ENCODE assay signal across 16 cellular contexts in genomic region chr16:84568066-84568465, GRCh38. TPM values are rescaled to one million over a fixed set of nuclear protein-coding genes. Genes with fewer than 3 reads are reported as not detected.
DNase-seq lines count a peak whose midpoint lies in the region; ATAC-seq, FAIRE-seq and TF ChIP-seq lines count a peak whose summit lies in the region.
"Had no signal": no experiment of that assay in that cellular context is flagged by ENCODE, and none has a peak within 500 bp of the region (broad histone marks: within the 10 kb centered on the region; RNA-seq: fewer than 3 reads in every experiment).

No MANE protein-coding gene starts in this region.

- CTCF ChIA-PET in activated CD4-positive, alpha-beta memory T cell treated with anti-CD3 and anti-CD28 coated beads, Interleukin-2, amount 10 ng/mL, durations not matched to agents 7 days and 5 days (lab: Charles Lee), result interaction anchor here (1.0 kb wide), 1 partner anchor 14 kb away, joined by 3 read pairs; no protein-coding TSS in a partner anchor

- no peaks in the 10 kb centered on the region for H3K27me3 Mint-ChIP-seq in activated CD4-positive, alpha-beta T cell treated with anti-CD3 and anti-CD28 coated beads, Interleukin-2, amount 10 ng/mL, durations not matched to agents 24 days and 14 days
- no peaks in the 10 kb centered on the region for H3K27me3 Mint-ChIP-seq in activated CD4-positive, alpha-beta memory T cell treated with anti-CD3 and anti-CD28 coated beads, Interleukin-2, amount 10 ng/mL, durations not matched to agents 7 days and 5 days

- 72 to 88% (median 73%) methylated on average over 9 of the region's 9 CpGs for WGBS in small intestine, 3 donors

- H3K4me1 ChIP-seq in small intestine (ENCODE audit: control insufficient read depth in 2 of 2, insufficient read depth in 1 of 2, low read depth in 1 of 2, low read length in 1 of 2), result peaks cover 2% of the 10 kb centered on the region in 2 donors
- H3K4me1 ChIP-seq: A549, foreskin keratinocyte had no signal

- no peak for TF ChIP-seq CTCF in epithelial cell of esophagus (IDR thresholded peaks at IDR 0.05; ENCODE audit: insufficient read depth, low read depth, low read length, missing control alignments)
- no peak for TF ChIP-seq CTCF in brain microvascular endothelial cell (IDR thresholded peaks at IDR 0.05; ENCODE audit: low read depth, low read length, missing control alignments)

- H3K36me3 Mint-ChIP-seq in activated CD4-positive, alpha-beta T cell treated with anti-CD3 and anti-CD28 coated beads, Interleukin-2, amount 10 ng/mL, durations not matched to agents 24 days and 14 days (ENCODE audit: low read depth), result peaks cover 80% of the 10 kb centered on the region
- peaks cover 89% of the 10 kb centered on the region for H3K36me3 Mint-ChIP-seq in activated CD4-positive, alpha-beta memory T cell treated with anti-CD3 and anti-CD28 coated beads, Interleukin-2, amount 10 ng/mL, durations not matched to agents 7 days and 5 days (ENCODE audit: low read depth)

- no peak overlapping the region for H3K4me3 Mint-ChIP-seq in activated CD4-positive, alpha-beta T cell treated with anti-CD3 and anti-CD28 coated beads, Interleukin-2, amount 10 ng/mL, durations not matched to agents 24 days and 14 days
- H3K4me3 Mint-ChIP-seq in activated CD4-positive, alpha-beta memory T cell treated with anti-CD3 and anti-CD28 coated beads, Interleukin-2, amount 10 ng/mL, durations not matched to agents 7 days and 5 days, result no peak overlapping the region

- intact Hi-C loops in activated CD4-positive, alpha-beta T cell treated with anti-CD3 and anti-CD28 coated beads, Interleukin-2, amount 10 ng/mL, durations not matched to agents 24 days and 14 days (cut with micrococcal nuclease), result no loop called here

- no peak for FAIRE-seq in small intestine (lab: Jason Lieb, UNC)
- FAIRE-seq: A549, GM18507, kidney had no signal

- H3K27me3 ChIP-seq in small intestine (ENCODE audit: control insufficient read depth in 2 of 2, insufficient read depth in 2 of 2, low read length in 2 of 2) (no peaks in the 10 kb centered on the region), brain microvascular endothelial cell (replicated peaks) (no peaks in the 10 kb centered on the region)
- H3K27me3 ChIP-seq: foreskin keratinocyte, upper lobe of left lung had no signal

- DNase-seq in activated CD4-positive, alpha-beta T cell treated with anti-CD3 and anti-CD28 coated beads, Interleukin-2, amount 10 ng/mL, durations not matched to agents 24 days and 14 days, result no peak
- DNase-seq in activated CD4-positive, alpha-beta T cell treated with anti-CD3 and anti-CD28 coated beads for 48 hours, result no peak
- no peak for DNase-seq in activated CD4-positive, alpha-beta memory T cell treated with anti-CD3 and anti-CD28 coated beads, Interleukin-2, amount 10 ng/mL, durations not matched to agents 7 days and 5 days
- DNase-seq in epithelial cell of esophagus (ENCODE audit: low read depth) (peak; percentile 43), small intestine (peak; percentile 55), brain microvascular endothelial cell (no peak), C1 segment of cervical spinal cord (lab: John Stamatoyannopoulos, UW) (no peak)
- DNase-seq: anterior cingulate cortex, foreskin keratinocyte, kidney, mammary epithelial cell, NCI-H226, upper lobe of left lung had no signal

- H3K4me3 ChIP-seq in epithelial cell of esophagus (ENCODE audit: low read length) (no peak overlapping the region), small intestine (ENCODE audit: low read depth in 1 of 2, low read length in 2 of 2) (no peak overlapping the region), brain microvascular endothelial cell (ENCODE audit: low read depth, low read length) (no peak overlapping the region)
- H3K4me3 ChIP-seq: A549, upper lobe of left lung had no signal

- in situ Hi-C loops in brain microvascular endothelial cell (cut with HindIII; ENCODE audit: low pct_ligation_motif_present, low sequenced_read_pairs), result no loop called here

- H3K27ac ChIP-seq in small intestine (ENCODE audit: low read depth in 1 of 2, low read length in 1 of 2) (peak overlapping the region; percentile 0 to 27), brain microvascular endothelial cell (no peak overlapping the region)
- H3K27ac ChIP-seq: A549, foreskin keratinocyte, upper lobe of left lung had no signal

- H3K9me3 Mint-ChIP-seq in activated CD4-positive, alpha-beta T cell treated with anti-CD3 and anti-CD28 coated beads, Interleukin-2, amount 10 ng/mL, durations not matched to agents 24 days and 14 days, result peaks cover 8% of the 10 kb centered on the region
- peaks cover 10% of the 10 kb centered on the region for H3K9me3 Mint-ChIP-seq in activated CD4-positive, alpha-beta memory T cell treated with anti-CD3 and anti-CD28 coated beads, Interleukin-2, amount 10 ng/mL, durations not matched to agents 7 days and 5 days

- H3K27ac Mint-ChIP-seq in activated CD4-positive, alpha-beta T cell treated with anti-CD3 and anti-CD28 coated beads, Interleukin-2, amount 10 ng/mL, durations not matched to agents 24 days and 14 days, result peak overlapping the region; percentile 42
- H3K27ac Mint-ChIP-seq in activated CD4-positive, alpha-beta memory T cell treated with anti-CD3 and anti-CD28 coated beads, Interleukin-2, amount 10 ng/mL, durations not matched to agents 7 days and 5 days, result peak overlapping the region; percentile 53

- no peak for ATAC-seq in GM19328 (IDR thresholded peaks at IDR 0.05; ENCODE audit: unreplicated experiment)
- ATAC-seq: foreskin keratinocyte had no signal

- no peaks in the 10 kb centered on the region for H3K9me3 ChIP-seq in small intestine (ENCODE audit: control insufficient read depth, low read depth)

- POLR2A ChIA-PET in activated CD4-positive, alpha-beta memory T cell treated with anti-CD3 and anti-CD28 coated beads, Interleukin-2, amount 10 ng/mL, durations not matched to agents 7 days and 5 days (lab: Charles Lee), result interaction anchor here (0.9 to 1.6 kb wide), 5 partner anchors 11 to 24 kb away, joined by 3 to 5 read pairs (median 3); no protein-coding TSS in a partner anchor

- H3K36me3 ChIP-seq in small intestine (ENCODE audit: control insufficient read depth in 2 of 2, insufficient read depth in 2 of 2, low read length in 2 of 2) (peaks cover 0 to 2% of the 10 kb centered on the region in 2 donors), brain microvascular endothelial cell (replicated peaks) (peaks cover 63% of the 10 kb centered on the region)

- peaks cover 41% of the 10 kb centered on the region for H3K4me1 Mint-ChIP-seq in activated CD4-positive, alpha-beta T cell treated with anti-CD3 and anti-CD28 coated beads, Interleukin-2, amount 10 ng/mL, durations not matched to agents 24 days and 14 days
- H3K4me1 Mint-ChIP-seq in activated CD4-positive, alpha-beta memory T cell treated with anti-CD3 and anti-CD28 coated beads, Interleukin-2, amount 10 ng/mL, durations not matched to agents 7 days and 5 days, result peaks cover 45% of the 10 kb centered on the region

RNA-seq across cellular contexts. Expression of gene COTL1, which starts 49.8 kb away (rescaled TPM):
- 470 and 474 TPM in 2 replicates for total RNA-seq in activated CD4-positive, alpha-beta T cell treated with anti-CD3 and anti-CD28 coated beads, Interleukin-2, amount 10 ng/mL, durations not matched to agents 24 days and 14 days
- total RNA-seq in activated CD4-positive, alpha-beta memory T cell treated with anti-CD3 and anti-CD28 coated beads, Interleukin-2, amount 10 ng/mL, durations not matched to agents 7 days and 5 days, result 100 to 1,000 TPM; 676 to 689 TPM
- 100 to 1,000 TPM in 2 of 3 donors, 10 to 100 TPM in 1; 87.2 to 166 (median 101) TPM for polyA plus RNA-seq in small intestine

Comparison
In these comparisons a context has a peak if more than half of its experiments do, and no peak if none do; other contexts are left out.
1. DNase-seq: peak in epithelial cell of esophagus (single experiment) and small intestine (single experiment); none in activated CD4-positive, alpha-beta T cell treated with anti-CD3 and anti-CD28 coated beads, Interleukin-2, amount 10 ng/mL, durations not matched to agents 24 days and 14 days (single experiment), activated CD4-positive, alpha-beta T cell treated with anti-CD3 and anti-CD28 coated beads for 48 hours (single experiment), activated CD4-positive, alpha-beta memory T cell treated with anti-CD3 and anti-CD28 coated beads, Interleukin-2, amount 10 ng/mL, durations not matched to agents 7 days and 5 days (single experiment), brain microvascular endothelial cell (single experiment) and C1 segment of cervical spinal cord (0 of 14).